In the genomic region with DNA sequence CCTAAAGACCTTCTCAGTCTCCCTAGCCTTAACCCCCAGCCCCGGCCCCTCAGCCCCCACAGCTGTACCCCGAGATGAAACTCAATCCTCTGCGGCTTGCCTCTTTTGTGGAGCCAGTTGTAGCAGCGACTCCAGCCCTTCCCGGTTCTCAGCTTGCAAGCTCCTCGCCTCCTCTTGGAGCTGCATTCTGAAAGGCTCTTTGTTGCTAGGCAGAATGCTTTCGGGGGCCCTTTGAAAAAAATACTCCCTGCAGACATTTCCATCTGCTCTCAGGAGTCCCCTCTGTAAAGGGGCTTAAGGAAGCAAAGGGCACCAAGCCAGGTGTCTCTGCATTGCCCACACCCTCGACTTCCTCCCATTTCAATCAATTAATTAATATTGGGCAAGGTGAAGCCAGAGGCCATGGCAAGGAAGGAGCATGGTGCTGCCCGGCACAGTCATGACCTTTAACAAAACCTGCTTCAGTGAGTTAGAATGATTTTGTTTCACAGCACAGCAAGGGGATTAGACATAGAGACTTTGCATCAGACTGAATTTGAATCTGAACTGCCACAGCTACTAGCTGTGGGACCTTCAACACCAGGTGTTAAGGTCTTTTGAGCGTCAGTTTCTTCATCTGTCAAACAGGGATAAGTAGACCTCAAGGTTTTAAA, we compare ENCODE assay signal across 16 cellular contexts.
DNase-seq lines count a peak whose midpoint lies in the region; ATAC-seq and TF ChIP-seq lines count a peak whose summit lies in the region.
"Had no signal": no experiment of that assay in that cellular context is flagged by ENCODE, and none has a peak within 500 bp of the region (broad histone marks: within the 10 kb centered on the region; RNA-seq: fewer than 3 reads in every experiment).

No MANE protein-coding gene starts in this region.

- H3K36me3 Mint-ChIP-seq in CD4-positive, alpha-beta T cell (ENCODE audit: low read depth): no peaks in the 10 kb centered on the region
- H3K36me3 Mint-ChIP-seq: T-cell had no signal

- H3K27me3 Mint-ChIP-seq in CD4-positive, alpha-beta T cell: no peaks in the 10 kb centered on the region
- H3K27me3 Mint-ChIP-seq: activated CD8-positive, alpha-beta T cell treated with anti-CD3 and anti-CD28 coated beads for 36 hours; dendritic cell treated with granulocyte-macrophage colony-stimulating factor and Interleukin-4, amounts not matched to agents 40 ng/mL and 50 ng/mL, for 4 days had no signal

- H3K4me3 Mint-ChIP-seq in CD4-positive, alpha-beta T cell: no peak overlapping the region
- H3K4me3 Mint-ChIP-seq: activated CD8-positive, alpha-beta T cell treated with anti-CD3 and anti-CD28 coated beads for 36 hours; activated naive CD4-positive, alpha-beta T cell treated with anti-CD3 and anti-CD28 coated beads for 36 hours; dendritic cell treated with granulocyte-macrophage colony-stimulating factor and Interleukin-4, amounts not matched to agents 40 ng/mL and 50 ng/mL, for 4 days; T-cell had no signal

- H3K4me1 Mint-ChIP-seq in CD4-positive, alpha-beta T cell (ENCODE audit: low read depth): peaks cover 26% of the 10 kb centered on the region

- H3K4me1 ChIP-seq in right cardiac atrium (ENCODE audit: control insufficient read depth, insufficient read depth, low read length): peaks cover 3% of the 10 kb centered on the region

- DNase-seq in Right ventricle myocardium superior: no peak
- DNase-seq in right cardiac atrium: no peak
- DNase-seq in cerebellum (ENCODE audit: low spot score): peak; percentile 69
- DNase-seq in medulla oblongata (ENCODE audit: extremely low spot score): peak; percentile 80
- DNase-seq in superior temporal gyrus (ENCODE audit: extremely low spot score): peak; percentile 73
- DNase-seq in CD4-positive, alpha-beta T cell: no peak
- DNase-seq in NCI-H345 treated with DMSO at 0.1 percent for 48 hours (lab: John Stamatoyannopoulos, UW; ENCODE audit: unreplicated experiment): no peak
- DNase-seq: activated CD8-positive, alpha-beta T cell treated with anti-CD3 and anti-CD28 coated beads for 36 hours; activated naive CD4-positive, alpha-beta T cell treated with anti-CD3 and anti-CD28 coated beads for 36 hours; mammary epithelial cell; MG63; T-cell; trophoblast cell had no signal

- CTCF ChIA-PET in CD4-positive, alpha-beta T cell (lab: Charles Lee): no interaction called here

- H3K9me3 Mint-ChIP-seq in CD4-positive, alpha-beta T cell: no peaks in the 10 kb centered on the region
- H3K9me3 Mint-ChIP-seq: activated CD8-positive, alpha-beta T cell treated with anti-CD3 and anti-CD28 coated beads for 36 hours; activated naive CD4-positive, alpha-beta T cell treated with anti-CD3 and anti-CD28 coated beads for 36 hours; dendritic cell treated with granulocyte-macrophage colony-stimulating factor and Interleukin-4, amounts not matched to agents 40 ng/mL and 50 ng/mL, for 4 days; T-cell had no signal

- WGBS in right cardiac atrium: 54% methylated on average over 10 of the region's 10 CpGs

- no peaks in the 10 kb centered on the region for H3K9me3 ChIP-seq in right cardiac atrium (ENCODE audit: control insufficient read depth, low read length)
- H3K9me3 ChIP-seq in CD4-positive, alpha-beta T cell (ENCODE audit: control insufficient read depth, low read length): no peaks in the 10 kb centered on the region
- H3K9me3 ChIP-seq: gastroesophageal sphincter, MG63 had no signal

- no peaks in the 10 kb centered on the region for H3K27me3 ChIP-seq in right cardiac atrium (ENCODE audit: control insufficient read depth, insufficient read depth)
- no peaks in the 10 kb centered on the region for H3K27me3 ChIP-seq in CD4-positive, alpha-beta T cell (ENCODE audit: control insufficient read depth, insufficient read depth, low read length)
- H3K27me3 ChIP-seq: gastroesophageal sphincter, MG63 had no signal

- ATAC-seq in Right ventricle myocardium superior (ENCODE audit: poor library complexity) (peak; percentile 14), right cardiac atrium (no peak), GM21723 (IDR thresholded peaks at IDR 0.05; ENCODE audit: unreplicated experiment) (no peak)
- ATAC-seq in CD4-positive, alpha-beta T cell (ENCODE audit: poor library complexity): no peak
- ATAC-seq: activated CD8-positive, alpha-beta T cell treated with anti-CD3 and anti-CD28 coated beads for 36 hours; gastroesophageal sphincter; T-cell had no signal

- H3K4me3 ChIP-seq in right cardiac atrium (ENCODE audit: low read length): no peak overlapping the region
- H3K4me3 ChIP-seq: gastroesophageal sphincter, MG63 had no signal

- intact Hi-C loops in Right ventricle myocardium superior (cut with DNase I) (no loop called here), right cardiac atrium (cut with DNase I) (no loop called here)
- intact Hi-C loops in CD4-positive, alpha-beta T cell (cut with DNase I, micrococcal nuclease): no loop called here

- POLR2A ChIA-PET in CD4-positive, alpha-beta T cell (lab: Charles Lee): no interaction called here

- no peak for TF ChIP-seq CTCF in CD4-positive, alpha-beta T cell (IDR thresholded peaks at IDR 0.05)

- no peak overlapping the region for H3K27ac Mint-ChIP-seq in CD4-positive, alpha-beta T cell
- H3K27ac Mint-ChIP-seq: activated CD8-positive, alpha-beta T cell treated with anti-CD3 and anti-CD28 coated beads for 36 hours; activated naive CD4-positive, alpha-beta T cell treated with anti-CD3 and anti-CD28 coated beads for 36 hours; dendritic cell treated with granulocyte-macrophage colony-stimulating factor and Interleukin-4, amounts not matched to agents 40 ng/mL and 50 ng/mL, for 4 days; T-cell had no signal

- H3K27ac ChIP-seq in right cardiac atrium (ENCODE audit: low read length): no peak overlapping the region
- no peak overlapping the region for H3K27ac ChIP-seq in CD4-positive, alpha-beta T cell (ENCODE audit: low read depth, low read length)
- H3K27ac ChIP-seq: gastroesophageal sphincter had no signal

Comparison
In these comparisons a context has a peak if more than half of its experiments do, and no peak if none do; other contexts are left out.
1. DNase-seq: peak in cerebellum (single experiment), medulla oblongata (single experiment) and superior temporal gyrus (single experiment); none in Right ventricle myocardium superior (single experiment), right cardiac atrium (0 of 3), CD4-positive, alpha-beta T cell (0 of 10) and NCI-H345 treated with DMSO at 0.1 percent for 48 hours (single experiment).